In genomic region chr3:68893600-68894239, GRCh38 we compare ENCODE assay signal across 9 cellular contexts. TPM values are rescaled to one million over a fixed set of nuclear protein-coding genes. Genes with fewer than 3 reads are reported as not detected.
DNase-seq lines count a peak whose midpoint lies in the region; ATAC-seq, FAIRE-seq and TF ChIP-seq lines count a peak whose summit lies in the region.
"Had no signal": no experiment of that assay in that cellular context is flagged by ENCODE, and none has a peak within 500 bp of the region (broad histone marks: within the 10 kb centered on the region; RNA-seq: fewer than 3 reads in every experiment).

No MANE protein-coding gene starts in this region.

- H3K4me3 ChIP-seq in AG09309 (ENCODE audit: control insufficient read depth, low read depth, low read length) (no peak overlapping the region), stomach (no peak overlapping the region), lower leg skin (ENCODE audit: low read depth, poor library complexity, severe bottlenecking) (no peak overlapping the region)

- peak; percentile 4 for DNase-seq in AG09309 (ENCODE audit: low read depth)
- DNase-seq in GM13977 (ENCODE audit: low spot score), result peak; percentile 22
- peak; percentile 9 for DNase-seq in RCC 7860 (ENCODE audit: low spot score)
- peak; percentile 65 for DNase-seq in fibroblast of peridontal ligament (ENCODE audit: extremely low read depth)
- no peak for DNase-seq in stomach
- no peak for DNase-seq in posterior vena cava (ENCODE audit: low spot score)
- no peak for DNase-seq in lower leg skin (ENCODE audit: low spot score in 2 of 2)

- in situ Hi-C loops in GM13977 (cut with MboI; ENCODE audit: low pct_unique_long_range_greater_than_20kb, low sequenced_read_pairs, unreplicated experiment), result loop anchor here (25.0 kb wide), 3 partner anchors 1531 to 1956 kb away; no protein-coding TSS in a partner anchor

- intact Hi-C loops in stomach (cut with DNase I; ENCODE audit: low total_unique reads), result no loop called here
- intact Hi-C loops in posterior vena cava (cut with DNase I), result no loop called here
- intact Hi-C loops in lower leg skin (cut with DNase I; ENCODE audit: low total_unique reads), result no loop called here

- TF ChIP-seq CTCF in AG09309 (IDR thresholded peaks at IDR 0.05; ENCODE audit: control insufficient read depth, insufficient read depth, low read depth, low read length, missing control alignments), result no peak
- peak; percentile 55 for TF ChIP-seq CTCF in GM13977 (IDR thresholded peaks at IDR 0.05; ENCODE audit: extremely low read depth, insufficient read depth, missing control alignments)
- TF ChIP-seq CTCF in stomach (IDR thresholded peaks at IDR 0.05), result peak in 4 of 7 experiments; percentile 23 to 44 (median 33)
- TF ChIP-seq CTCF in lower leg skin (IDR thresholded peaks at IDR 0.05), result no peak

- H3K27me3 ChIP-seq in stomach, result no peaks in the 10 kb centered on the region

- WGBS in stomach, 5 donors, result 36 to 46% (median 39%) methylated on average over 3 of the region's 3 CpGs
- WGBS in lower leg skin, 2 donors, result 39 to 47% methylated on average over 3 of the region's 3 CpGs

- H3K27ac ChIP-seq in stomach, result no peak overlapping the region
- H3K27ac ChIP-seq: epithelial cell of prostate had no signal

- no peak for TF ChIP-seq POLR2A in stomach (IDR thresholded peaks at IDR 0.05)
- TF ChIP-seq POLR2A in lower leg skin (IDR thresholded peaks at IDR 0.05), result no peak

- no peaks in the 10 kb centered on the region for H3K9me3 ChIP-seq in stomach

- FAIRE-seq in RCC 7860 (lab: Jason Lieb, UNC), result peak; percentile 81

- H3K36me3 ChIP-seq in stomach, result no peaks in the 10 kb centered on the region

- peaks cover 0 to 5% (median 1%) of the 10 kb centered on the region in 4 donors for H3K4me1 ChIP-seq in stomach

- no peak for ATAC-seq in HG03354 (IDR thresholded peaks at IDR 0.05; ENCODE audit: poor library complexity, severe bottlenecking, unreplicated experiment)

- no peak for TF ChIP-seq EP300 in stomach (IDR thresholded peaks at IDR 0.05)

RNA-seq across cellular contexts. Expression of gene TAFA4, which starts 38.6 kb away (rescaled TPM):
- total RNA-seq in stomach (10 to 100 TPM in 1 of 5 donors, 1 to 10 TPM in 2, not detected in 2; 1.8 to 30.9 (median 4.0) TPM), posterior vena cava (not detected), lower leg skin (not detected)
- under 1 TPM in 2 of 3 donors, not detected in 1; 0.19 to 0.61 TPM for polyA plus RNA-seq in stomach

Comparison
In these comparisons a context has a peak if more than half of its experiments do, and no peak if none do; other contexts are left out.
1. DNase-seq: peak in AG09309 (single experiment), GM13977 (single experiment), RCC 7860 (single experiment) and fibroblast of peridontal ligament (single experiment); none in stomach (single experiment), posterior vena cava (single experiment) and lower leg skin (0 of 2).
2. CTCF ChIP-seq: peak in GM13977 (single experiment) and stomach (4 of 7); none in AG09309 (single experiment) and lower leg skin (0 of 3).